Comparison of ENCODE assay signal across 8 cellular contexts in genomic region chr11:82899957-82900276, GRCh38. TPM values are rescaled to one million over a fixed set of nuclear protein-coding genes. Genes with fewer than 3 reads are reported as not detected.
DNase-seq lines count a peak whose midpoint lies in the region; ATAC-seq and TF ChIP-seq lines count a peak whose summit lies in the region.

No MANE protein-coding gene starts in this region.

- no peak for TF ChIP-seq CTCF in right atrium auricular region (IDR thresholded peaks at IDR 0.05)

- no peaks in the 10 kb centered on the region for H3K36me3 ChIP-seq in right atrium auricular region

- peak overlapping the region; percentile 98 for H3K4me3 Mint-ChIP-seq in activated T-cell treated with anti-CD3 and anti-CD28 coated beads, Interleukin-2, amount 50 U/mL, for 4 hours
- peak overlapping the region; percentile 98 for H3K4me3 Mint-ChIP-seq in T-helper 17 cell
- H3K4me3 Mint-ChIP-seq in stimulated activated memory B cell treated with anti-CD40 and anti-IgM and Interleukin-4, amounts not matched to agents 10 μg/mL and 1 μg/mL and 100 μg/mL, for 72 hours = peak overlapping the region; percentile 98

- DNase-seq in activated T-cell treated with anti-CD3 and anti-CD28 coated beads, Interleukin-2, amount 50 U/mL, for 4 hours = no peak
- no peak for DNase-seq in activated T-cell treated with anti-CD3 and anti-CD28 coated beads, Interleukin-2, amount 50 U/mL, for 1 hour
- DNase-seq in T-helper 17 cell (no peak), right atrium auricular region (ENCODE audit: low spot score) (no peak), NCI-H1417 treated with DMSO at 0.1 percent for 48 hours (lab: John Stamatoyannopoulos, UW) (no peak), ureter (ENCODE audit: low spot score) (no peak)

- H3K9me3 Mint-ChIP-seq in activated T-cell treated with anti-CD3 and anti-CD28 coated beads, Interleukin-2, amount 50 U/mL, for 4 hours = no peaks in the 10 kb centered on the region
- H3K9me3 Mint-ChIP-seq in stimulated activated memory B cell treated with anti-CD40 and anti-IgM and Interleukin-4, amounts not matched to agents 10 μg/mL and 1 μg/mL and 100 μg/mL, for 72 hours = peaks cover 3% of the 10 kb centered on the region

- no peak for ATAC-seq in activated T-cell treated with anti-CD3 and anti-CD28 coated beads, Interleukin-2, amount 50 U/mL, for 4 hours
- ATAC-seq in T-helper 17 cell (no peak), GM18858 (IDR thresholded peaks at IDR 0.05; ENCODE audit: unreplicated experiment) (no peak)
- ATAC-seq in stimulated activated memory B cell treated with anti-CD40 and anti-IgM and Interleukin-4, amounts not matched to agents 10 μg/mL and 1 μg/mL and 100 μg/mL, for 72 hours = no peak

- H3K36me3 Mint-ChIP-seq in activated T-cell treated with anti-CD3 and anti-CD28 coated beads, Interleukin-2, amount 50 U/mL, for 4 hours (ENCODE audit: insufficient read depth) = peaks cover 4% of the 10 kb centered on the region
- peaks cover 5% of the 10 kb centered on the region for H3K36me3 Mint-ChIP-seq in T-helper 17 cell (ENCODE audit: low read depth)
- peaks cover 15% of the 10 kb centered on the region for H3K36me3 Mint-ChIP-seq in stimulated activated memory B cell treated with anti-CD40 and anti-IgM and Interleukin-4, amounts not matched to agents 10 μg/mL and 1 μg/mL and 100 μg/mL, for 72 hours

- H3K27me3 ChIP-seq in right atrium auricular region = no peaks in the 10 kb centered on the region

- H3K27ac ChIP-seq in right atrium auricular region = peak overlapping the region; percentile 92 to 95

- H3K9me3 ChIP-seq in T-helper 17 cell (ENCODE audit: control insufficient read depth, low read length, poor library complexity, severe bottlenecking) (no peaks in the 10 kb centered on the region), right atrium auricular region (no peaks in the 10 kb centered on the region)

- peaks cover 47% of the 10 kb centered on the region for H3K4me1 Mint-ChIP-seq in activated T-cell treated with anti-CD3 and anti-CD28 coated beads, Interleukin-2, amount 50 U/mL, for 4 hours (ENCODE audit: low read depth)
- H3K4me1 Mint-ChIP-seq in T-helper 17 cell = peaks cover 42% of the 10 kb centered on the region
- H3K4me1 Mint-ChIP-seq in stimulated activated memory B cell treated with anti-CD40 and anti-IgM and Interleukin-4, amounts not matched to agents 10 μg/mL and 1 μg/mL and 100 μg/mL, for 72 hours = peaks cover 54% of the 10 kb centered on the region

- H3K4me1 ChIP-seq in right atrium auricular region = peaks cover 0 to 30% of the 10 kb centered on the region in 2 donors

- peak overlapping the region; percentile 72 to 79 for H3K4me3 ChIP-seq in right atrium auricular region

- H3K27ac Mint-ChIP-seq in T-helper 17 cell = peak overlapping the region; percentile 100
- H3K27ac Mint-ChIP-seq in stimulated activated memory B cell treated with anti-CD40 and anti-IgM and Interleukin-4, amounts not matched to agents 10 μg/mL and 1 μg/mL and 100 μg/mL, for 72 hours = peak overlapping the region; percentile 90

- H3K27me3 Mint-ChIP-seq in activated T-cell treated with anti-CD3 and anti-CD28 coated beads, Interleukin-2, amount 50 U/mL, for 4 hours (ENCODE audit: low read depth) = no peaks in the 10 kb centered on the region
- H3K27me3 Mint-ChIP-seq in T-helper 17 cell = no peaks in the 10 kb centered on the region
- H3K27me3 Mint-ChIP-seq in stimulated activated memory B cell treated with anti-CD40 and anti-IgM and Interleukin-4, amounts not matched to agents 10 μg/mL and 1 μg/mL and 100 μg/mL, for 72 hours = no peaks in the 10 kb centered on the region

RNA-seq across cellular contexts. Expression of gene PRCP, which starts 0.3 kb away (rescaled TPM):
- total RNA-seq in activated T-cell treated with anti-CD3 and anti-CD28 coated beads, Interleukin-2, amount 50 U/mL, for 4 hours = 10 to 100 TPM; 11.8 to 15.5 (median 13.8) TPM
- 10 to 100 TPM; 23.0 to 28.7 TPM for total RNA-seq in T-helper 17 cell
- 10 to 100 TPM; 52.5 to 60.1 TPM for total RNA-seq in right atrium auricular region
- 92.6 TPM for total RNA-seq in ureter

RNA-seq across cellular contexts. Expression of gene DDIAS, which starts 1.6 kb away (rescaled TPM):
- total RNA-seq in activated T-cell treated with anti-CD3 and anti-CD28 coated beads, Interleukin-2, amount 50 U/mL, for 4 hours = 10 to 100 TPM; 15.2 to 20.0 (median 19.5) TPM
- total RNA-seq in T-helper 17 cell (under 1 TPM; 0.47 to 0.52 TPM), right atrium auricular region (1 to 10 TPM in 1 of 2 donors, under 1 TPM in 1; 0.55 to 2.0 TPM), ureter (2.6 TPM)
